Comparison of ENCODE assay signal across 7 cellular contexts in the genomic region with DNA sequence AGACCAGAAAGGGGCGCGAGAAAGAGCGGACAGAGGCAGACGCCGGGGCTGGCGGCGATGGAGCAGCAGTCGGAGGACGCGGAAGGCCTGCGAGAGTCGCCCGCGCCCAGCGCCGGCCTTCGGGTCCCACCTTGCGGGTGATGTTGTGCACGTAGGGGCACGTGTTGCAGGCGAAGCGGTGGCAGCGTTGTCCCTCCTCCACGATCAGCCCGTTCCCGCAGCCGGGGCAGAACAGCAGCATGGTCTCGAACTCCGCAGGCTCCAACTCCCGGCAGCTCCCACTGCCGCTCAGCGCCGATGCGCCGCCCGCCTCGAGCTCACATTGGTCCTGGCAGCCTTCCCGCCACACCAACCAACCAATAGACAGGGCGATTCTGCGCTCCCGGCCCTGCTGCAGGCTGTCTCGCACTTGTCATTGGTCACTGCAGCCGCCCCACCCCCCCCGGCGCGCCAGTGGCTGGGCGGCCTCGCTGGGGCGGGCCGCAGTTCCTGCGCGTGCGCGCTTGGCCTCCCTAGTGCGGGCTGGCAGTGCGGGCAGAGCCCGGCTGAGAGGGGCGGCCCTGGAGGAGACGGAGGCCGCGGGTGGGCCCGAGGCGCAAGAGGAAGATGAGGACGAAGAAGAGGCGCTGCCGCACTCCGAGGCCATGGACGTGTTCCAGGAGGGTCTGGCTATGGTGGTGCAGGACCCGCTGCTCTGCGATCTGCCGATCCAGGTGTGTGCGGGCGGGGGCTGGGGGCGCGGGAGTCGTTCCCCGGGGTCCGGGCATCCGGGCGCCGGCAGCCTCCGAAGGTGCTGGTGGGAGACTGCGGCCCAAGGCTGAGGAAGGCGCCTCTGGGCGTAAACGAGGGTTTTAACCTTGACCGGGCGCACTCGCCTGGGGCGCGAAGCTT.
DNase-seq lines count a peak whose midpoint lies in the region; ATAC-seq and TF ChIP-seq lines count a peak whose summit lies in the region.

A gene (minus strand): TSS at position 263 of the 891 bp plus-strand sequence. CDS start 22 bp downstream, at position 241.
A gene (plus strand): TSS at position 483 of the 891 bp plus-strand sequence. CDS start 189 bp downstream, at position 672.

- peak; percentile 81 for ATAC-seq in GM18508 (IDR thresholded peaks at IDR 0.05; ENCODE audit: insufficient read depth, unreplicated experiment)
- ATAC-seq in HG02981 (IDR thresholded peaks at IDR 0.05; ENCODE audit: unreplicated experiment) = peak; percentile 89

- H3K4me3 ChIP-seq in astrocyte of the cerebellum (ENCODE audit: low read depth, low read length) (peak within 1 kb of the TSS; percentile 84), retinal pigment epithelial cell (ENCODE audit: low read length) (peak within 1 kb of the TSS; percentile 78)

- in situ Hi-C loops in astrocyte of the cerebellum (cut with HindIII; ENCODE audit: low sequenced_read_pairs) = no loop called here

- TF ChIP-seq CTCF in astrocyte of the cerebellum (IDR thresholded peaks at IDR 0.05; ENCODE audit: low read depth, low read length, missing control alignments) = no peak
- TF ChIP-seq CTCF in retinal pigment epithelial cell (conservative IDR thresholded peaks at IDR 0.05; ENCODE audit: low read depth, low read length) = no peak

- DNase-seq in NCI-H2029 treated with DMSO at 0.1 percent for 48 hours (lab: John Stamatoyannopoulos, UW) = peak; percentile 84
- DNase-seq in T-helper 22 cell (ENCODE audit: low read depth) = peak; percentile 97
- DNase-seq in astrocyte of the cerebellum (ENCODE audit: low read depth) = peak; percentile 95
- peak; percentile 80 to 99 (median 97) for DNase-seq in hypothalamus (lab: John Stamatoyannopoulos, UW)
- peak; percentile 93 for DNase-seq in retinal pigment epithelial cell (ENCODE audit: low read depth)

Comparison
In these comparisons a context has a peak if more than half of its experiments do, and no peak if none do; other contexts are left out.
1. Peak in every context shown above with its lines: DNase-seq, ATAC-seq and H3K4me3 ChIP-seq.